ENCODE assay signal across 8 cellular contexts in genomic region chr1:205630241-205630640, GRCh38. TPM values are rescaled to one million over a fixed set of nuclear protein-coding genes. Genes with fewer than 3 reads are reported as not detected.
DNase-seq lines count a peak whose midpoint lies in the region; ATAC-seq and TF ChIP-seq lines count a peak whose summit lies in the region.

No MANE protein-coding gene starts in this region.

- H3K4me3 ChIP-seq in DOHH2 (ENCODE audit: low read length) (peak overlapping the region; percentile 89), Panc1 (ENCODE audit: low read depth in 2 of 2, low read length in 2 of 2) (peak overlapping the region; percentile 81 to 94; a peak in 3 of 4 replicates), endodermal cell (ENCODE audit: low read length) (peak overlapping the region; percentile 94)

- H3K79me2 ChIP-seq in DOHH2 (ENCODE audit: control insufficient read depth, low read length) = peaks cover 64% of the 10 kb centered on the region

- H3K27ac Mint-ChIP-seq in endodermal cell (peak overlapping the region; percentile 98), osteocyte (ENCODE audit: unreplicated experiment) (peak overlapping the region; percentile 99)

- in situ Hi-C loops in Panc1 (cut with HindIII; ENCODE audit: low pct_unique_long_range_greater_than_20kb, low sequenced_read_pairs) = no loop called here

- H3F3A ChIP-seq in DOHH2 (ENCODE audit: control insufficient read depth, insufficient read depth) = peaks cover 9% of the 10 kb centered on the region

- peak overlapping the region; percentile 87 for H3K9ac ChIP-seq in endodermal cell (ENCODE audit: extremely low read depth, low read length, poor library complexity, severe bottlenecking)

- H3K9me3 ChIP-seq in DOHH2 (ENCODE audit: control insufficient read depth, insufficient read depth, low read length) (no peaks in the 10 kb centered on the region), Panc1 (ENCODE audit: control insufficient read depth, insufficient read depth, low read depth, low read length) (no peaks in the 10 kb centered on the region), endodermal cell (ENCODE audit: control insufficient read depth, low read length) (no peaks in the 10 kb centered on the region)

- no peaks in the 10 kb centered on the region for H3K9me3 Mint-ChIP-seq in endodermal cell
- H3K9me3 Mint-ChIP-seq in osteocyte (ENCODE audit: unreplicated experiment) = no peaks in the 10 kb centered on the region

- peaks cover 41% of the 10 kb centered on the region for H3K36me3 ChIP-seq in DOHH2 (ENCODE audit: control insufficient read depth, low read length)
- H3K36me3 ChIP-seq in Panc1 (ENCODE audit: control insufficient read depth, insufficient read depth, low read length) = peaks cover 4% of the 10 kb centered on the region; the same call in 1 of the 2 replicates
- H3K36me3 ChIP-seq in endodermal cell (ENCODE audit: control insufficient read depth, insufficient read depth, low read length) = peaks cover 8% of the 10 kb centered on the region

- H3K36me3 Mint-ChIP-seq in endodermal cell (ENCODE audit: low read depth) = peaks cover 11% of the 10 kb centered on the region
- H3K36me3 Mint-ChIP-seq in osteocyte (ENCODE audit: unreplicated experiment) = peaks cover 3% of the 10 kb centered on the region

- H3K4me1 ChIP-seq in DOHH2 (ENCODE audit: control insufficient read depth, low read length) = peaks cover 45% of the 10 kb centered on the region
- H3K4me1 ChIP-seq in Panc1 (ENCODE audit: control insufficient read depth, insufficient read depth, low read length) = peaks cover 18% of the 10 kb centered on the region
- no peaks in the 10 kb centered on the region for H3K4me1 ChIP-seq in endodermal cell (ENCODE audit: control insufficient read depth, insufficient read depth, low read length)

- no peaks in the 10 kb centered on the region for H3K27me3 Mint-ChIP-seq in endodermal cell (ENCODE audit: insufficient read depth)
- no peaks in the 10 kb centered on the region for H3K27me3 Mint-ChIP-seq in osteocyte (ENCODE audit: unreplicated experiment)

- TF ChIP-seq CTCF in DOHH2 (IDR thresholded peaks at IDR 0.05; ENCODE audit: low read depth, low read length, poor library complexity, severe bottlenecking) (no peak), Panc1 (IDR thresholded peaks at IDR 0.05) (no peak), endodermal cell (conservative IDR thresholded peaks at IDR 0.05) (no peak), osteocyte (IDR thresholded peaks at IDR 0.05) (no peak)

- intact Hi-C loops in Panc1 (cut with micrococcal nuclease; ENCODE audit: unreplicated experiment) = no loop called here

- peak overlapping the region; percentile 92 for H3K27ac ChIP-seq in DOHH2 (ENCODE audit: low read depth, low read length)
- H3K27ac ChIP-seq in Panc1 (ENCODE audit: low read length) = peak overlapping the region; percentile 95
- no peak overlapping the region for H3K27ac ChIP-seq in endodermal cell (ENCODE audit: low read depth, low read length)

- CTCF ChIA-PET in Panc1 (lab: Charles Lee) = no interaction called here

- H3K4me1 Mint-ChIP-seq in endodermal cell = peaks cover 18% of the 10 kb centered on the region
- peaks cover 36% of the 10 kb centered on the region for H3K4me1 Mint-ChIP-seq in osteocyte (ENCODE audit: unreplicated experiment)

- DNase-seq in Panc1 (ENCODE audit: low read depth, low spot score) (no peak), endodermal cell (no peak), osteocyte (ENCODE audit: extremely low spot score, unreplicated experiment) (no peak), NCI-H2227 (lab: John Stamatoyannopoulos, UW; ENCODE audit: unreplicated experiment) (no peak)

- H3K4me2 ChIP-seq in DOHH2 (ENCODE audit: low read length) = peak overlapping the region; percentile 74

- peak overlapping the region; percentile 85 for H3K4me3 Mint-ChIP-seq in endodermal cell
- H3K4me3 Mint-ChIP-seq in osteocyte (ENCODE audit: unreplicated experiment) = peak overlapping the region; percentile 98

- no peak for ATAC-seq in Panc1
- ATAC-seq in GM19324 (IDR thresholded peaks at IDR 0.05; ENCODE audit: low FRiP score, unreplicated experiment) = no peak
- no peak for ATAC-seq in GM18907 (IDR thresholded peaks at IDR 0.05; ENCODE audit: unreplicated experiment)
- ATAC-seq in GM19467 (IDR thresholded peaks at IDR 0.05; ENCODE audit: unreplicated experiment) = no peak

- POLR2A ChIA-PET in Panc1 (lab: Charles Lee) = interaction anchor here (0.6 kb wide), 1 partner anchor 74 kb away, joined by 5 read pairs; no protein-coding TSS in a partner anchor

- BruUV-seq in Panc1 (replicated peaks; lab: Mats Ljungman, UMichigan) = no TSS peak

- peaks cover 10% of the 10 kb centered on the region; the same call in 1 of the 2 replicates for H4K20me1 ChIP-seq in DOHH2 (ENCODE audit: control insufficient read depth, insufficient read depth, low read depth, low read length)

- H3K27me3 ChIP-seq in DOHH2 (ENCODE audit: control insufficient read depth, low read length) (no peaks in the 10 kb centered on the region), Panc1 (ENCODE audit: control insufficient read depth, insufficient read depth, low read length) (no peaks in the 10 kb centered on the region), endodermal cell (ENCODE audit: control insufficient read depth, insufficient read depth, low read length, poor library complexity, severe bottlenecking) (no peaks in the 10 kb centered on the region)

- no peaks in the 10 kb centered on the region for H3K9me2 ChIP-seq in DOHH2 (replicated peaks; ENCODE audit: control insufficient read depth, low read length)

- 50 to 60% methylated on average over 3 of the region's 3 CpGs for WGBS in endodermal cell (ENCODE audit: insufficient coverage in 1 of 2, insufficient read length in 1 of 2), 2 experiments

RNA-seq across cellular contexts. Expression of gene ELK4, which starts 1.6 kb away (rescaled TPM):
- total RNA-seq in Panc1 (2021; ENCODE audit: unreplicated experiment) = 54.6 TPM
- 5.0 TPM for polyA plus RNA-seq in Panc1 (2012; ENCODE audit: insufficient read length)
- total RNA-seq in endodermal cell = 10 to 100 TPM; 29.6 to 41.6 TPM
- 10.4 TPM for polyA plus RNA-seq in endodermal cell (2013, experiment 1 of 2)
- 12.1 TPM for polyA plus RNA-seq in endodermal cell (2013, experiment 2 of 2)
- total RNA-seq in osteocyte = 46.4 and 50.4 TPM in 2 replicates

RNA-seq across cellular contexts. Expression of gene SLC45A3, which starts 50.1 kb away (rescaled TPM):
- 3.0 TPM for total RNA-seq in Panc1 (2021; ENCODE audit: unreplicated experiment)
- polyA plus RNA-seq in Panc1 (2012; ENCODE audit: insufficient read length) = 4.2 TPM
- 10 to 100 TPM in 1 of 2 donors, 1 to 10 TPM in 1; 7.9 to 10.2 TPM for total RNA-seq in endodermal cell
- polyA plus RNA-seq in endodermal cell (2013, experiment 1 of 2) = 22.4 TPM
- 17.5 TPM for polyA plus RNA-seq in endodermal cell (2013, experiment 2 of 2)
- total RNA-seq in osteocyte = 1.1 and 1.6 TPM in 2 replicates
